8 cellular contexts compared by ENCODE assay signal in genomic region chr1:11979453-11979817, GRCh38. TPM values are rescaled to one million over a fixed set of nuclear protein-coding genes. Genes with fewer than 3 reads are reported as not detected.
DNase-seq lines count a peak whose midpoint lies in the region; ATAC-seq and TF ChIP-seq lines count a peak whose summit lies in the region.

No MANE protein-coding gene starts in this region.

- H3K4me2 ChIP-seq in HCT116 (ENCODE audit: low read length): peak overlapping the region; percentile 82

- no peak for DNase-seq in HCT116 (ENCODE audit: low read depth, low spot score)
- no peak for DNase-seq in fibroblast of mammary gland (ENCODE audit: low read depth)
- no peak for DNase-seq in progenitor cell of endocrine pancreas (ENCODE audit: low spot score, unreplicated experiment)
- no peak for DNase-seq in HT-29 (ENCODE audit: low spot score)
- DNase-seq in 8988T: no peak
- no peak for DNase-seq in NCI-H69 (lab: John Stamatoyannopoulos, UW)
- DNase-seq in SIG-M5 treated with dmso at 0.1 percent for 504 hours (lab: John Stamatoyannopoulos, UW; ENCODE audit: unreplicated experiment): no peak

- peak overlapping the region; percentile 73 for H3K27ac Mint-ChIP-seq in progenitor cell of endocrine pancreas

- H2AFZ ChIP-seq in HCT116 (ENCODE audit: low read depth, low read length, poor library complexity, severe bottlenecking): no peak overlapping the region

- intact Hi-C loops in HCT116 (cut with micrococcal nuclease): no loop called here

- peaks cover 21 to 24% of the 10 kb centered on the region in 2 experiments for H3K4me1 ChIP-seq in HCT116 (ENCODE audit: control insufficient read depth in 1 of 2, insufficient read depth in 2 of 2, low read length in 2 of 2)

- H3K9me3 ChIP-seq in HCT116 (ENCODE audit: control insufficient read depth in 1 of 2, insufficient read depth in 1 of 2, low read depth in 1 of 2, low read length in 2 of 2): no peaks in the 10 kb centered on the region

- ATAC-seq in HCT116 (peak; percentile 1; the same call in 1 of the 2 replicates), SK-N-SH treated with all-trans-retinoic acid at 6 μM for 48 hours (peak; percentile 2)

- peaks cover 25 to 31% of the 10 kb centered on the region in 2 experiments for H3K36me3 ChIP-seq in HCT116 (ENCODE audit: control insufficient read depth in 1 of 2, insufficient read depth in 2 of 2, low read length in 2 of 2)

- RAD21 ChIA-PET in HCT116 (lab: Charles Lee; ENCODE audit: low non-redundant PET in 1 of 2, low total read pairs in 2 of 2, uncharacterized antibody in 2 of 2, unreplicated experiment in 2 of 2): interaction anchor here in 1 of 2 experiments (0.8 to 1.2 kb wide), 3 partner anchors 12 to 72 kb away, joined by 3 to 4 read pairs (median 3); no protein-coding TSS in a partner anchor

- no peaks in the 10 kb centered on the region for H3K27me3 ChIP-seq in HCT116 (ENCODE audit: insufficient read depth, low read length)

- CTCF ChIA-PET in HCT116 (lab: Charles Lee): interaction anchor here (0.7 to 0.9 kb wide), 2 partner anchors 12 to 100 kb away, joined by 4 read pairs; no protein-coding TSS in a partner anchor

- peak overlapping the region; percentile 89 for H3K27ac ChIP-seq in HCT116 (ENCODE audit: low read depth, low read length)

- H3K9me2 ChIP-seq in HCT116 (ENCODE audit: insufficient read depth): no peaks in the 10 kb centered on the region

- TF ChIP-seq POLR2A in HCT116 (IDR thresholded peaks at IDR 0.05; ENCODE audit: borderline replicate concordance, extremely low read depth, insufficient read depth, insufficient read length): no peak

- H3K9ac ChIP-seq in HCT116 (ENCODE audit: low read length): peak overlapping the region; percentile 80

- H3K4me1 Mint-ChIP-seq in progenitor cell of endocrine pancreas (ENCODE audit: low read depth): peaks cover 21% of the 10 kb centered on the region

- peaks cover 10% of the 10 kb centered on the region for H3K36me3 Mint-ChIP-seq in progenitor cell of endocrine pancreas (ENCODE audit: insufficient read depth)

- BruUV-seq in HCT116 (replicated peaks; lab: Mats Ljungman, UMichigan): no TSS peak

- no peak for TF ChIP-seq CTCF in HCT116 (IDR thresholded peaks at IDR 0.05 in 2 of 3, conservative IDR thresholded peaks at IDR 0.05 in 1 of 3; ENCODE audit: borderline replicate concordance in 1 of 3, insufficient read depth in 1 of 3, low read depth in 2 of 3, low read length in 2 of 3)
- TF ChIP-seq CTCF in fibroblast of mammary gland (conservative IDR thresholded peaks at IDR 0.05; ENCODE audit: control insufficient read depth, insufficient read depth, low read depth, low read length): no peak
- TF ChIP-seq CTCF in progenitor cell of endocrine pancreas (IDR thresholded peaks at IDR 0.05; ENCODE audit: unreplicated experiment): no peak

- H3K4me3 ChIP-seq in HCT116 (replicated peaks in 1 of 2; ENCODE audit: low read depth in 1 of 2, low read length in 2 of 2): peak overlapping the region; percentile 73 to 83
- H3K4me3 ChIP-seq in fibroblast of mammary gland (ENCODE audit: control insufficient read depth, low read depth, low read length): peak overlapping the region; percentile 78

- H3K9me3 Mint-ChIP-seq in progenitor cell of endocrine pancreas (ENCODE audit: low read depth): no peaks in the 10 kb centered on the region

- peak overlapping the region; percentile 97 for H3K4me3 Mint-ChIP-seq in progenitor cell of endocrine pancreas (ENCODE audit: low read depth)

- POLR2A ChIA-PET in HCT116 (lab: Charles Lee): interaction anchor here (1.6 to 3.6 kb wide), 3 partner anchors 17 to 70 kb away, joined by 6 to 115 read pairs (median 9); partner anchors contain the start of gene MIIP

- no peaks in the 10 kb centered on the region for H4K20me1 ChIP-seq in HCT116 (ENCODE audit: insufficient read depth)

- peaks cover 42% of the 10 kb centered on the region for H3K79me2 ChIP-seq in HCT116 (ENCODE audit: insufficient read depth, low read length)

- no peaks in the 10 kb centered on the region for H3K27me3 Mint-ChIP-seq in progenitor cell of endocrine pancreas

- no peak for TF ChIP-seq RAD21 in HCT116 (IDR thresholded peaks at IDR 0.05; ENCODE audit: low read depth)

TF ChIP-seq in HCT116, 20 proteins besides CTCF, POLR2A, EP300 and RAD21:
- TF ChIP-seq SIN3A (IDR thresholded peaks at IDR 0.05; ENCODE audit: low read depth) (no peak), ZNF274 (IDR thresholded peaks at IDR 0.05; ENCODE audit: low read depth, low read length) (no peak), POLR2AphosphoS5 (IDR thresholded peaks at IDR 0.05; ENCODE audit: low read depth, low read length) (no peak; the same call in 1 of the 2 replicates)

TF ChIP-seq in SK-N-SH treated with all-trans-retinoic acid at 6 μM for 48 hours, 23 proteins besides CTCF, POLR2A, EP300 and RAD21 (continues in another document):
- TF ChIP-seq RARB (CRISPR knock-in tag; IDR thresholded peaks at IDR 0.05) (no peak), CREB5 (CRISPR knock-in tag; IDR thresholded peaks at IDR 0.05; ENCODE audit: low read depth) (no peak), TOX (CRISPR knock-in tag; IDR thresholded peaks at IDR 0.05; ENCODE audit: borderline replicate concordance) (no peak), ZFP30 (CRISPR knock-in tag; IDR thresholded peaks at IDR 0.05) (no peak), ZNF8 (CRISPR knock-in tag; IDR thresholded peaks at IDR 0.05) (no peak), OSR1 (CRISPR knock-in tag; IDR thresholded peaks at IDR 0.05) (no peak), ESRRG (CRISPR knock-in tag; IDR thresholded peaks at IDR 0.05) (no peak), SNAI2 (CRISPR knock-in tag; IDR thresholded peaks at IDR 0.05) (no peak), CSRNP3 (CRISPR knock-in tag; IDR thresholded peaks at IDR 0.05) (no peak), CSDC2 (CRISPR knock-in tag; IDR thresholded peaks at IDR 0.05) (no peak)
- TF ChIP-seq, protein P1, sequence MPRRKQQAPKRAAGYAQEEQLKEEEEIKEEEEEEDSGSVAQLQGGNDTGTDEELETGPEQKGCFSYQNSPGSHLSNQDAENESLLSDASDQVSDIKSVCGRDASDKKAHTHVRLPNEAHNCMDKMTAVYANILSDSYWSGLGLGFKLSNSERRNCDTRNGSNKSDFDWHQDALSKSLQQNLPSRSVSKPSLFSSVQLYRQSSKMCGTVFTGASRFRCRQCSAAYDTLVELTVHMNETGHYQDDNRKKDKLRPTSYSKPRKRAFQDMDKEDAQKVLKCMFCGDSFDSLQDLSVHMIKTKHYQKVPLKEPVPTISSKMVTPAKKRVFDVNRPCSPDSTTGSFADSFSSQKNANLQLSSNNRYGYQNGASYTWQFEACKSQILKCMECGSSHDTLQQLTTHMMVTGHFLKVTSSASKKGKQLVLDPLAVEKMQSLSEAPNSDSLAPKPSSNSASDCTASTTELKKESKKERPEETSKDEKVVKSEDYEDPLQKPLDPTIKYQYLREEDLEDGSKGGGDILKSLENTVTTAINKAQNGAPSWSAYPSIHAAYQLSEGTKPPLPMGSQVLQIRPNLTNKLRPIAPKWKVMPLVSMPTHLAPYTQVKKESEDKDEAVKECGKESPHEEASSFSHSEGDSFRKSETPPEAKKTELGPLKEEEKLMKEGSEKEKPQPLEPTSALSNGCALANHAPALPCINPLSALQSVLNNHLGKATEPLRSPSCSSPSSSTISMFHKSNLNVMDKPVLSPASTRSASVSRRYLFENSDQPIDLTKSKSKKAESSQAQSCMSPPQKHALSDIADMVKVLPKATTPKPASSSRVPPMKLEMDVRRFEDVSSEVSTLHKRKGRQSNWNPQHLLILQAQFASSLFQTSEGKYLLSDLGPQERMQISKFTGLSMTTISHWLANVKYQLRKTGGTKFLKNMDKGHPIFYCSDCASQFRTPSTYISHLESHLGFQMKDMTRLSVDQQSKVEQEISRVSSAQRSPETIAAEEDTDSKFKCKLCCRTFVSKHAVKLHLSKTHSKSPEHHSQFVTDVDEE (CRISPR knock-in tag; IDR thresholded peaks at IDR 0.05): no peak

RNA-seq across cellular contexts. Expression of gene MFN2, which starts 0.8 kb away (rescaled TPM):
- total RNA-seq in HCT116 (2021; ENCODE audit: unreplicated experiment): 83.0 TPM
- polyA plus RNA-seq in HCT116 (2012): 68.4 and 71.0 TPM in 2 replicates
- total RNA-seq in progenitor cell of endocrine pancreas: 50.6 and 55.8 TPM in 2 replicates
- total RNA-seq in HT-29 (2014; rRNA removed; shearing (Covaris generic)): 58.3 and 59.9 TPM in 2 replicates

RNA-seq across cellular contexts. Expression of gene MIIP, which starts 39.9 kb away (rescaled TPM):
- total RNA-seq in HCT116 (2021; ENCODE audit: unreplicated experiment) (39.6 TPM), progenitor cell of endocrine pancreas (46.5 and 47.1 TPM in 2 replicates)
- 45.1 and 45.2 TPM in 2 replicates for polyA plus RNA-seq in HCT116 (2012)
- 87.4 and 88.0 TPM in 2 replicates for total RNA-seq in HT-29 (2014; rRNA removed; shearing (Covaris generic))

RNA-seq across cellular contexts. Expression of gene PLOD1, which starts 44.9 kb away (rescaled TPM):
- 175 TPM for total RNA-seq in HCT116 (2021; ENCODE audit: unreplicated experiment)
- 385 TPM in 2 replicates for polyA plus RNA-seq in HCT116 (2012)
- 76.1 and 80.7 TPM in 2 replicates for total RNA-seq in progenitor cell of endocrine pancreas
- total RNA-seq in HT-29 (2014; rRNA removed; shearing (Covaris generic)): 30.3 and 45.6 TPM in 2 replicates

RNA-seq across cellular contexts. Expression of gene KIAA2013, which starts 53.2 kb away (rescaled TPM):
- total RNA-seq in HCT116 (2021; ENCODE audit: unreplicated experiment) (61.9 TPM), progenitor cell of endocrine pancreas (36.6 and 37.5 TPM in 2 replicates)
- polyA plus RNA-seq in HCT116 (2012): 77.1 and 87.7 TPM in 2 replicates
- total RNA-seq in HT-29 (2014; rRNA removed; shearing (Covaris generic)): 129 and 132 TPM in 2 replicates
